ENCODE assay signal across 19 cellular contexts in the genomic region with DNA sequence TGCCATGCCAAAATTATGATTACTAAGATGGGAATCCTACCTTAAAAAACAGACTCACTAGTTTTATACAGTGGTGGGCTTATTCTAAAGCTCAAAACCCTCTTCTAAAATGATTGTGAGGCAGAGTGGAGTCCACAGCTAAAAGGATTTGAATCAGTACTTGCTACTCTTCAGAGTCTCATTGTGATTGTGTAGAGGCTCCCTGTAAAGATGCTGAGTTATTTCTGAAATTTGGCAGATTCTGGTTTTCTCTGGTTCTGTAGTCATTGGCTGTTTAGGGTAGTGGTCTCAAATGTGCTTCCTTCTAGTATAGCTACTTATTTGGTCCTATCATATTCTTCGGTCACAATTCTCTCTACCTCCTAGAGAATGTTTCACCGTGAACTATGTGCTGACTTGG.
"Had no signal": no experiment of that assay in that cellular context is flagged by ENCODE, and none has a peak within 500 bp of the region (broad histone marks: within the 10 kb centered on the region; RNA-seq: fewer than 3 reads in every experiment).

No MANE protein-coding gene starts in this region.

- H3K4me3 ChIP-seq: breast epithelium, gastroesophageal sphincter, neural progenitor cell, prostate gland, tibial artery had no signal

- H3K36me3 ChIP-seq: breast epithelium, gastroesophageal sphincter, neural progenitor cell, prostate gland, tibial artery had no signal

- H3K9ac ChIP-seq: neural progenitor cell had no signal

- H3K4me2 ChIP-seq: neural progenitor cell had no signal

- H3K9me3 ChIP-seq: breast epithelium, gastroesophageal sphincter, prostate gland, tibial artery had no signal

- H2AFZ ChIP-seq: neural progenitor cell had no signal

- H3K9me3 Mint-ChIP-seq: activated B cell treated with CpG ODN at 0.5 μM for 24 hours; activated CD4-positive, alpha-beta memory T cell treated with anti-CD3 and anti-CD28 coated beads for 36 hours; central memory CD8-positive, alpha-beta T cell; naive thymus-derived CD4-positive, alpha-beta T cell; stimulated activated naive CD8-positive, alpha-beta T cell treated with anti-CD3 and anti-CD28 coated beads, Interleukin-15, Interleukin-2, amounts not matched to agents 100 ng/mL and 50 ng/mL, for 24 hours had no signal

- H3K27ac ChIP-seq: breast epithelium, gastroesophageal sphincter, neural progenitor cell, prostate gland, tibial artery had no signal

- H3K27me3 Mint-ChIP-seq: activated B cell treated with CpG ODN at 0.5 μM for 24 hours; activated CD4-positive, alpha-beta memory T cell treated with anti-CD3 and anti-CD28 coated beads for 36 hours; central memory CD8-positive, alpha-beta T cell; naive thymus-derived CD4-positive, alpha-beta T cell; stimulated activated naive CD8-positive, alpha-beta T cell treated with anti-CD3 and anti-CD28 coated beads, Interleukin-15, Interleukin-2, amounts not matched to agents 100 ng/mL and 50 ng/mL, for 24 hours had no signal

- DNase-seq: activated B cell treated with CpG ODN at 0.5 μM for 24 hours; activated CD4-positive, alpha-beta memory T cell treated with anti-CD3 and anti-CD28 coated beads for 36 hours; activated CD4-positive, alpha-beta T cell treated with anti-CD3 and anti-CD28 coated beads for 4 hours; activated gamma-delta T cell; head of caudate nucleus; islet precursor cell; left colon; mesenchymal stem cell; naive thymus-derived CD4-positive, alpha-beta T cell; stimulated activated CD4-positive, alpha-beta T cell treated with anti-CD3 and anti-CD28 coated beads, Interleukin-4, amount 100 ng/mL, for 1 hour; substantia nigra; T1000; tibial artery had no signal

- H3K4me1 ChIP-seq: breast epithelium, gastroesophageal sphincter, prostate gland, tibial artery had no signal

- ATAC-seq: gastroesophageal sphincter; naive thymus-derived CD4-positive, alpha-beta T cell had no signal

- H3K4me3 Mint-ChIP-seq: activated B cell treated with CpG ODN at 0.5 μM for 24 hours; activated CD4-positive, alpha-beta memory T cell treated with anti-CD3 and anti-CD28 coated beads for 36 hours; central memory CD8-positive, alpha-beta T cell; naive thymus-derived CD4-positive, alpha-beta T cell; neural progenitor cell; stimulated activated naive CD8-positive, alpha-beta T cell treated with anti-CD3 and anti-CD28 coated beads, Interleukin-15, Interleukin-2, amounts not matched to agents 100 ng/mL and 50 ng/mL, for 24 hours had no signal

- H3K27ac Mint-ChIP-seq: activated B cell treated with CpG ODN at 0.5 μM for 24 hours; activated CD4-positive, alpha-beta memory T cell treated with anti-CD3 and anti-CD28 coated beads for 36 hours; neural progenitor cell; stimulated activated naive CD8-positive, alpha-beta T cell treated with anti-CD3 and anti-CD28 coated beads, Interleukin-15, Interleukin-2, amounts not matched to agents 100 ng/mL and 50 ng/mL, for 24 hours had no signal

- H3K27me3 ChIP-seq: breast epithelium, gastroesophageal sphincter, neural progenitor cell, tibial artery had no signal
